Comparison of ENCODE assay signal across 1 cellular context in genomic region chr22:49966716-49967332, GRCh38.
TF ChIP-seq lines count a peak whose summit lies in the region.

No MANE protein-coding gene starts in this region.

TF ChIP-seq in HepG2, 621 proteins besides CTCF, POLR2A, EP300 and RAD21 (continued from another document and continues in another):
- TF ChIP-seq, protein P1, sequence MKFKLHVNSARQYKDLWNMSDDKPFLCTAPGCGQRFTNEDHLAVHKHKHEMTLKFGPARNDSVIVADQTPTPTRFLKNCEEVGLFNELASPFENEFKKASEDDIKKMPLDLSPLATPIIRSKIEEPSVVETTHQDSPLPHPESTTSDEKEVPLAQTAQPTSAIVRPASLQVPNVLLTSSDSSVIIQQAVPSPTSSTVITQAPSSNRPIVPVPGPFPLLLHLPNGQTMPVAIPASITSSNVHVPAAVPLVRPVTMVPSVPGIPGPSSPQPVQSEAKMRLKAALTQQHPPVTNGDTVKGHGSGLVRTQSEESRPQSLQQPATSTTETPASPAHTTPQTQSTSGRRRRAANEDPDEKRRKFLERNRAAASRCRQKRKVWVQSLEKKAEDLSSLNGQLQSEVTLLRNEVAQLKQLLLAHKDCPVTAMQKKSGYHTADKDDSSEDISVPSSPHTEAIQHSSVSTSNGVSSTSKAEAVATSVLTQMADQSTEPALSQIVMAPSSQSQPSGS (CRISPR knock-in tag; IDR thresholded peaks at IDR 0.05), result no peak
- TF ChIP-seq ELF4 (CRISPR knock-in tag; IDR thresholded peaks at IDR 0.05; ENCODE audit: borderline replicate concordance) (no peak), ZFP62 (CRISPR knock-in tag; IDR thresholded peaks at IDR 0.05) (no peak), ZNF773 (CRISPR knock-in tag; IDR thresholded peaks at IDR 0.05; ENCODE audit: borderline replicate concordance) (no peak), SIN3A (IDR thresholded peaks at IDR 0.05; ENCODE audit: borderline replicate concordance, low read depth, low read length) (0 out of 2 replicates have a peak, but pooled peaks have one; percentile 15), ZNF776 (CRISPR knock-in tag; IDR thresholded peaks at IDR 0.05) (no peak), ZNF205 (CRISPR knock-in tag; IDR thresholded peaks at IDR 0.05) (no peak), IKZF1 (IDR thresholded peaks at IDR 0.05) (no peak), SNAI1 (CRISPR knock-in tag; IDR thresholded peaks at IDR 0.05; ENCODE audit: borderline replicate concordance) (0 out of 2 replicates have a peak, but pooled peaks have one; percentile 78), ASH2L (IDR thresholded peaks at IDR 0.05; ENCODE audit: insufficient read length, low read depth, low read length) (no peak), ZNF772 (CRISPR knock-in tag; IDR thresholded peaks at IDR 0.05) (no peak), ZNF382 (CRISPR knock-in tag; IDR thresholded peaks at IDR 0.05; ENCODE audit: borderline replicate concordance) (no peak), CEBPG (CRISPR knock-in tag; IDR thresholded peaks at IDR 0.05) (peak; percentile 48), U2AF1 (optimal IDR thresholded peaks at IDR 0.05; ENCODE audit: low read depth, low read length) (no peak), ZNF33B (CRISPR knock-in tag; IDR thresholded peaks at IDR 0.05) (no peak), ARNT2 (CRISPR knock-in tag; IDR thresholded peaks at IDR 0.05; ENCODE audit: low read depth) (peak; percentile 57), NFE2L1 (CRISPR knock-in tag; IDR thresholded peaks at IDR 0.05; ENCODE audit: borderline replicate concordance) (no peak), PBX3 (CRISPR knock-in tag; IDR thresholded peaks at IDR 0.05; ENCODE audit: borderline replicate concordance) (0 out of 2 replicates have a peak, but pooled peaks have one; percentile 59), TOE1 (CRISPR knock-in tag; IDR thresholded peaks at IDR 0.05) (no peak), ZNF737 (CRISPR knock-in tag; IDR thresholded peaks at IDR 0.05; ENCODE audit: borderline replicate concordance) (no peak), ZNF101 (CRISPR knock-in tag; IDR thresholded peaks at IDR 0.05; ENCODE audit: borderline replicate concordance, low read depth) (no peak), ZFYVE20 (CRISPR knock-in tag; IDR thresholded peaks at IDR 0.05; ENCODE audit: borderline replicate concordance, low read depth) (no peak), ZFP1 (CRISPR knock-in tag; IDR thresholded peaks at IDR 0.05) (no peak), MEF2D (CRISPR knock-in tag; IDR thresholded peaks at IDR 0.05) (no peak), MNT (IDR thresholded peaks at IDR 0.05) (no peak), PAF1 (CRISPR knock-in tag; IDR thresholded peaks at IDR 0.05) (no peak), ZNF451 (CRISPR knock-in tag; IDR thresholded peaks at IDR 0.05) (no peak), ZNF564 (CRISPR knock-in tag; IDR thresholded peaks at IDR 0.05) (no peak), ZBTB1 (CRISPR knock-in tag; IDR thresholded peaks at IDR 0.05; ENCODE audit: borderline replicate concordance) (no peak), ZBTB7A (CRISPR knock-in tag; IDR thresholded peaks at IDR 0.05) (peak; percentile 47; the same call in 1 of the 2 replicates), HIVEP1 (CRISPR knock-in tag; IDR thresholded peaks at IDR 0.05) (peak; percentile 37; the same call in 1 of the 2 replicates), ZNF24 (IDR thresholded peaks at IDR 0.05) (no peak), ATF3 (CRISPR knock-in tag; IDR thresholded peaks at IDR 0.05) (no peak), ZNF782 (CRISPR knock-in tag; IDR thresholded peaks at IDR 0.05; ENCODE audit: borderline replicate concordance) (peak; percentile 37; the same call in 1 of the 2 replicates), GPN1 (CRISPR knock-in tag; IDR thresholded peaks at IDR 0.05; ENCODE audit: borderline replicate concordance) (no peak), ZNF780A (CRISPR knock-in tag; IDR thresholded peaks at IDR 0.05) (no peak), KLF16 (CRISPR knock-in tag; IDR thresholded peaks at IDR 0.05) (no peak), CREB3 (CRISPR knock-in tag; IDR thresholded peaks at IDR 0.05) (no peak), ZSCAN9 (CRISPR knock-in tag; IDR thresholded peaks at IDR 0.05; ENCODE audit: borderline replicate concordance) (no peak), ZNF253 (CRISPR knock-in tag; IDR thresholded peaks at IDR 0.05; ENCODE audit: borderline replicate concordance) (no peak), ZNF354B (CRISPR knock-in tag; IDR thresholded peaks at IDR 0.05) (no peak), ZNF441 (CRISPR knock-in tag; IDR thresholded peaks at IDR 0.05; ENCODE audit: borderline replicate concordance) (no peak), ZNF232 (CRISPR knock-in tag; IDR thresholded peaks at IDR 0.05; ENCODE audit: borderline replicate concordance) (no peak; the same call in 1 of the 2 replicates), SKI (IDR thresholded peaks at IDR 0.05; ENCODE audit: partially characterized antibody) (peak; percentile 32), YEATS4 (CRISPR knock-in tag; IDR thresholded peaks at IDR 0.05; ENCODE audit: borderline replicate concordance) (no peak; the same call in 1 of the 2 replicates), TEAD3 (CRISPR knock-in tag; optimal IDR thresholded peaks at IDR 0.05; ENCODE audit: borderline replicate concordance) (no peak), ZZZ3 (CRISPR knock-in tag; IDR thresholded peaks at IDR 0.05; ENCODE audit: borderline replicate concordance) (peak; percentile 50; the same call in 1 of the 2 replicates), MXD3 (CRISPR knock-in tag; IDR thresholded peaks at IDR 0.05) (no peak)
- TF ChIP-seq, protein P2, sequence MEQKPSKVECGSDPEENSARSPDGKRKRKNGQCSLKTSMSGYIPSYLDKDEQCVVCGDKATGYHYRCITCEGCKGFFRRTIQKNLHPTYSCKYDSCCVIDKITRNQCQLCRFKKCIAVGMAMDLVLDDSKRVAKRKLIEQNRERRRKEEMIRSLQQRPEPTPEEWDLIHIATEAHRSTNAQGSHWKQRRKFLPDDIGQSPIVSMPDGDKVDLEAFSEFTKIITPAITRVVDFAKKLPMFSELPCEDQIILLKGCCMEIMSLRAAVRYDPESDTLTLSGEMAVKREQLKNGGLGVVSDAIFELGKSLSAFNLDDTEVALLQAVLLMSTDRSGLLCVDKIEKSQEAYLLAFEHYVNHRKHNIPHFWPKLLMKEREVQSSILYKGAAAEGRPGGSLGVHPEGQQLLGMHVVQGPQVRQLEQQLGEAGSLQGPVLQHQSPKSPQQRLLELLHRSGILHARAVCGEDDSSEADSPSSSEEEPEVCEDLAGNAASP (CRISPR knock-in tag; IDR thresholded peaks at IDR 0.05; ENCODE audit: borderline replicate concordance), result no peak
- TF ChIP-seq, protein P3, sequence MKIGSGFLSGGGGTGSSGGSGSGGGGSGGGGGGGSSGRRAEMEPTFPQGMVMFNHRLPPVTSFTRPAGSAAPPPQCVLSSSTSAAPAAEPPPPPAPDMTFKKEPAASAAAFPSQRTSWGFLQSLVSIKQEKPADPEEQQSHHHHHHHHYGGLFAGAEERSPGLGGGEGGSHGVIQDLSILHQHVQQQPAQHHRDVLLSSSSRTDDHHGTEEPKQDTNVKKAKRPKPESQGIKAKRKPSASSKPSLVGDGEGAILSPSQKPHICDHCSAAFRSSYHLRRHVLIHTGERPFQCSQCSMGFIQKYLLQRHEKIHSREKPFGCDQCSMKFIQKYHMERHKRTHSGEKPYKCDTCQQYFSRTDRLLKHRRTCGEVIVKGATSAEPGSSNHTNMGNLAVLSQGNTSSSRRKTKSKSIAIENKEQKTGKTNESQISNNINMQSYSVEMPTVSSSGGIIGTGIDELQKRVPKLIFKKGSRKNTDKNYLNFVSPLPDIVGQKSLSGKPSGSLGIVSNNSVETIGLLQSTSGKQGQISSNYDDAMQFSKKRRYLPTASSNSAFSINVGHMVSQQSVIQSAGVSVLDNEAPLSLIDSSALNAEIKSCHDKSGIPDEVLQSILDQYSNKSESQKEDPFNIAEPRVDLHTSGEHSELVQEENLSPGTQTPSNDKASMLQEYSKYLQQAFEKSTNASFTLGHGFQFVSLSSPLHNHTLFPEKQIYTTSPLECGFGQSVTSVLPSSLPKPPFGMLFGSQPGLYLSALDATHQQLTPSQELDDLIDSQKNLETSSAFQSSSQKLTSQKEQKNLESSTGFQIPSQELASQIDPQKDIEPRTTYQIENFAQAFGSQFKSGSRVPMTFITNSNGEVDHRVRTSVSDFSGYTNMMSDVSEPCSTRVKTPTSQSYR (CRISPR knock-in tag; IDR thresholded peaks at IDR 0.05; ENCODE audit: borderline replicate concordance), result peak; percentile 94
- TF ChIP-seq, protein P4, sequence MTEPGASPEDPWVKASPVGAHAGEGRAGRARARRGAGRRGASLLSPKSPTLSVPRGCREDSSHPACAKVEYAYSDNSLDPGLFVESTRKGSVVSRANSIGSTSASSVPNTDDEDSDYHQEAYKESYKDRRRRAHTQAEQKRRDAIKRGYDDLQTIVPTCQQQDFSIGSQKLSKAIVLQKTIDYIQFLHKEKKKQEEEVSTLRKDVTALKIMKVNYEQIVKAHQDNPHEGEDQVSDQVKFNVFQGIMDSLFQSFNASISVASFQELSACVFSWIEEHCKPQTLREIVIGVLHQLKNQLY (CRISPR knock-in tag; IDR thresholded peaks at IDR 0.05), result no peak
- TF ChIP-seq, protein P5, sequence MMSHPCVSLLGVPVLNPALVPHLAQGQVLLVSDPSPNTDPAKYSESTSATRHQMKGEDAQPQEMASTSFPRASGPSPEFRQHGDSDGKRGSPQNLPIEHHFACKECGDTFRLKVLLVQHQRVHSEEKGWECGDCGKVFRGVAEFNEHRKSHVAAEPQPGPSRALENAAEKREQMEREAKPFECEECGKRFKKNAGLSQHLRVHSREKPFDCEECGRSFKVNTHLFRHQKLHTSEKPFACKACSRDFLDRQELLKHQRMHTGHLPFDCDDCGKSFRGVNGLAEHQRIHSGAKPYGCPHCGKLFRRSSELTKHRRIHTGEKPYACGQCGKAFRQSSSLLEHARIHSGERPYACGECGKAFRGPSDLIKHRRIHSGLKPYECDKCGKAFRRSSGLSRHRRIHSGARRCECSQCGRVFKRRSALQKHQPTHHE (CRISPR knock-in tag; IDR thresholded peaks at IDR 0.05; ENCODE audit: borderline replicate concordance), result 0 out of 2 replicates have a peak, but pooled peaks have one; percentile 29
- TF ChIP-seq, protein P6, sequence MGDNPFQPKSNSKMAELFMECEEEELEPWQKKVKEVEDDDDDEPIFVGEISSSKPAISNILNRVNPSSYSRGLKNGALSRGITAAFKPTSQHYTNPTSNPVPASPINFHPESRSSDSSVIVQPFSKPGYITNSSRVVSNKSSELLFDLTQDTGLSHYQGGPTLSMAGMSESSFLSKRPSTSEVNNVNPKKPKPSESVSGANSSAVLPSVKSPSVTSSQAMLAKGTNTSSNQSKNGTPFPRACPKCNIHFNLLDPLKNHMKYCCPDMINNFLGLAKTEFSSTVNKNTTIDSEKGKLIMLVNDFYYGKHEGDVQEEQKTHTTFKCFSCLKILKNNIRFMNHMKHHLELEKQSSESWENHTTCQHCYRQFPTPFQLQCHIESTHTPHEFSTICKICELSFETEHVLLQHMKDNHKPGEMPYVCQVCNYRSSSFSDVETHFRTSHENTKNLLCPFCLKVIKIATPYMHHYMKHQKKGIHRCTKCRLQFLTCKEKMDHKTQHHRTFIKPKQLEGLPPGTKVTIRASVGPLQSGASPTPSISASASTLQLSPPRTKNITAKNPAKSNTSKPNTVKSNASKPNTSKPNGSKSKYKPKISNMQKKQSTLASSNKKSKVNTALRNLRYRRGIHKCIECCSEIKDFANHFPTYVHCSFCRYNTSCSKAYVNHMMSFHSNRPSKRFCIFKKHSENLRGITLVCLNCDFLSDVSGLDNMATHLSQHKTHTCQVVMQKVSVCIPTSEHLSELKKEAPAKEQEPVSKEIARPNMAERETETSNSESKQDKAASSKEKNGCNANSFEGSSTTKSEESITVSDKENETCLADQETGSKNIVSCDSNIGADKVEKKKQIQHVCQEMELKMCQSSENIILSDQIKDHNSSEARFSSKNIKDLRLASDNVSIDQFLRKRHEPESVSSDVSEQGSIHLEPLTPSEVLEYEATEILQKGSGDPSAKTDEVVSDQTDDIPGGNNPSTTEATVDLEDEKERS (CRISPR knock-in tag; IDR thresholded peaks at IDR 0.05), result no peak
- TF ChIP-seq, protein P7, sequence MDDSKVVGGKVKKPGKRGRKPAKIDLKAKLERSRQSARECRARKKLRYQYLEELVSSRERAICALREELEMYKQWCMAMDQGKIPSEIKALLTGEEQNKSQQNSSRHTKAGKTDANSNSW (CRISPR knock-in tag; IDR thresholded peaks at IDR 0.05; ENCODE audit: borderline replicate concordance), result no peak
